10 cellular contexts compared by ENCODE assay signal in the genomic region with DNA sequence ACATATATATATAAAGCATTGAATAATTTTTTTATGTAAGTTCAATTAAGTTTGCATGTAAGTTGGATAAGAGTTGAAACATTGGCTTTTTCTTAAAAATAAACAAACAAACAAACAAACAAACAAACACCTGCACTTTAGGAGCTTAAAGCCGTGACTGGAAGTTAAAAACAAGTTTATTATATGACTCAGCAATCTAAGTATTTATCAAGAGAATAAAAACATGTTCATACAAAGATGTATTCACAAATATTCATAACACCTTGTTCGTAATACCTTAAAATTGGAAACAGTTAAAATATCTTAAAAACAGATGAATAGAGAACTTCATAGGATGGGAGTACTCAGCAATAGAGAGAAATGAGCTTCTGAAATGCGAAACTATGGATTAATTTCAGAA.
"Had no signal": no experiment of that assay in that cellular context is flagged by ENCODE, and none has a peak within 500 bp of the region (broad histone marks: within the 10 kb centered on the region; RNA-seq: fewer than 3 reads in every experiment).

No MANE protein-coding gene starts in this region.

- FAIRE-seq: H1, HepG2 had no signal

- H3K9me3 Mint-ChIP-seq: GM23338, HFFc6 had no signal

- H3K4me3 Mint-ChIP-seq: GM23338, HFFc6 had no signal

- H3K27ac ChIP-seq: HL-60, KMS-11 had no signal

- H3K4me3 ChIP-seq: GM23338, HAP-1 had no signal

- H3K9ac ChIP-seq: KMS-11 had no signal

- ATAC-seq: GM23338, HCT116, HepG2 had no signal

- H3K36me3 ChIP-seq: HAP-1 had no signal

- H3K4me1 ChIP-seq: HAP-1 had no signal

- DNase-seq: H7, HFFc6, KBM-7 had no signal

- H3K9me3 ChIP-seq: HAP-1 had no signal

- H3K4me2 ChIP-seq: GM23338, KMS-11 had no signal

- H3K27ac Mint-ChIP-seq: GM23338, HFFc6 had no signal

- H3K4me1 Mint-ChIP-seq: GM23338 had no signal
